Comparison of ENCODE assay signal across 8 cellular contexts in genomic region chr12:110689002-110689600, GRCh38. TPM values are rescaled to one million over a fixed set of nuclear protein-coding genes. Genes with fewer than 3 reads are reported as not detected.
DNase-seq lines count a peak whose midpoint lies in the region; ATAC-seq and TF ChIP-seq lines count a peak whose summit lies in the region.

Gene HVCN1, minus strand, starts transcription at chr12:110689115. Its CDS starts 5,870 bp downstream, at chr12:110683245.

- peak; percentile 27 for ATAC-seq in GM18868 (IDR thresholded peaks at IDR 0.05; ENCODE audit: unreplicated experiment)
- peak; percentile 25 for ATAC-seq in HG03354 (IDR thresholded peaks at IDR 0.05; ENCODE audit: poor library complexity, severe bottlenecking, unreplicated experiment)
- ATAC-seq in effector memory CD8-positive, alpha-beta T cell (replicated peaks), result peak; percentile 56
- peak; percentile 84 for ATAC-seq in mucosa of descending colon
- peak; percentile 63 for ATAC-seq in stimulated activated naive CD8-positive, alpha-beta T cell treated with anti-CD3 and anti-CD28 coated beads, Interleukin-15, amount 100 ng/mL, for 72 hours
- ATAC-seq in PC-3, result no peak

- no peak within 1 kb of the TSS for H2AFZ ChIP-seq in PC-3 (ENCODE audit: low read length)

- peak within 1 kb of the TSS; percentile 90 to 94 for H3K27ac Mint-ChIP-seq in effector memory CD8-positive, alpha-beta T cell
- H3K27ac Mint-ChIP-seq in stimulated activated naive CD8-positive, alpha-beta T cell treated with anti-CD3 and anti-CD28 coated beads, Interleukin-15, amount 100 ng/mL, for 72 hours, result peak within 1 kb of the TSS; percentile 88 to 97

- H3K79me2 ChIP-seq in PC-3 (ENCODE audit: low read length), result no peaks in the 10 kb centered on the region

- H3K36me3 Mint-ChIP-seq in effector memory CD8-positive, alpha-beta T cell (ENCODE audit: insufficient read depth), result peaks cover 3% of the 10 kb centered on the region

- intact Hi-C loops in mucosa of descending colon (cut with DNase I, micrococcal nuclease) (no loop called here), PC-3 (cut with micrococcal nuclease) (no loop called here)

- no peak within 1 kb of the TSS for H3K27ac ChIP-seq in PC-3 (ENCODE audit: low read length)

- no peaks in the 10 kb centered on the region for H3K9me3 ChIP-seq in mucosa of descending colon
- H3K9me3 ChIP-seq in PC-3 (ENCODE audit: low read length), result 0 out of 2 replicates have a peak, but pooled peaks cover 5% of the 10 kb centered on the region

- BruUV-seq in PC-3 (replicated peaks; lab: Mats Ljungman, UMichigan), result no TSS peak

- H3K27me3 Mint-ChIP-seq in effector memory CD8-positive, alpha-beta T cell, result no peaks in the 10 kb centered on the region
- H3K27me3 Mint-ChIP-seq in stimulated activated naive CD8-positive, alpha-beta T cell treated with anti-CD3 and anti-CD28 coated beads, Interleukin-15, amount 100 ng/mL, for 72 hours, result no peaks in the 10 kb centered on the region

- peak; percentile 52 for DNase-seq in activated CD4-positive, alpha-beta T cell treated with anti-CD3 and anti-CD28 coated beads for 48 hours
- DNase-seq in effector memory CD8-positive, alpha-beta T cell, result peak in 2 of 3 experiments; percentile 16 to 33
- DNase-seq in mucosa of descending colon (peak; percentile 42 to 83 (median 64)), PC-3 (no peak), COLO668 (lab: John Stamatoyannopoulos, UW; ENCODE audit: unreplicated experiment) (no peak)
- no peak for DNase-seq in stimulated activated naive CD8-positive, alpha-beta T cell treated with anti-CD3 and anti-CD28 coated beads, Interleukin-15, amount 100 ng/mL, for 72 hours

- no peaks in the 10 kb centered on the region for H3K36me3 ChIP-seq in mucosa of descending colon (ENCODE audit: low read depth)
- H3K36me3 ChIP-seq in PC-3 (ENCODE audit: low read depth, low read length), result no peaks in the 10 kb centered on the region

- H3K4me1 ChIP-seq in mucosa of descending colon (ENCODE audit: low read depth) (peaks cover 13% of the 10 kb centered on the region), PC-3 (ENCODE audit: insufficient read depth, low read length) (no peaks in the 10 kb centered on the region)

- no peaks in the 10 kb centered on the region for H4K20me1 ChIP-seq in PC-3 (ENCODE audit: low read length)

- POLR2A ChIA-PET in PC-3 (lab: Charles Lee; ENCODE audit: unreplicated experiment), result no interaction called here

- TF ChIP-seq CTCF in mucosa of descending colon (IDR thresholded peaks at IDR 0.05) (no peak), PC-3 (conservative IDR thresholded peaks at IDR 0.05; ENCODE audit: low read depth, low read length) (no peak)

- H3K4me3 ChIP-seq in mucosa of descending colon (peak within 1 kb of the TSS; percentile 14), PC-3 (ENCODE audit: low read length) (no peak within 1 kb of the TSS)

- no peaks in the 10 kb centered on the region for H3F3A ChIP-seq in PC-3 (ENCODE audit: low read length, unreplicated experiment)

- H3K4me2 ChIP-seq in PC-3 (ENCODE audit: low read length), result no peak within 1 kb of the TSS

- CTCF ChIA-PET in PC-3 (lab: Charles Lee), result no interaction called here

- H3K4me1 Mint-ChIP-seq in effector memory CD8-positive, alpha-beta T cell (ENCODE audit: low read depth in 2 of 2), result peaks cover 23 to 38% of the 10 kb centered on the region in 2 donors
- peaks cover 79% of the 10 kb centered on the region for H3K4me1 Mint-ChIP-seq in stimulated activated naive CD8-positive, alpha-beta T cell treated with anti-CD3 and anti-CD28 coated beads, Interleukin-15, amount 100 ng/mL, for 72 hours

- no peak within 1 kb of the TSS for H3K9ac ChIP-seq in PC-3 (ENCODE audit: low read length)

- H3K27me3 ChIP-seq in PC-3 (ENCODE audit: low read length), result peaks cover 16% of the 10 kb centered on the region

- no peaks in the 10 kb centered on the region for H3K9me3 Mint-ChIP-seq in effector memory CD8-positive, alpha-beta T cell
- peaks cover 0 to 7% of the 10 kb centered on the region in 2 donors for H3K9me3 Mint-ChIP-seq in stimulated activated naive CD8-positive, alpha-beta T cell treated with anti-CD3 and anti-CD28 coated beads, Interleukin-15, amount 100 ng/mL, for 72 hours

- peak within 1 kb of the TSS; percentile 96 to 97 for H3K4me3 Mint-ChIP-seq in effector memory CD8-positive, alpha-beta T cell
- H3K4me3 Mint-ChIP-seq in stimulated activated naive CD8-positive, alpha-beta T cell treated with anti-CD3 and anti-CD28 coated beads, Interleukin-15, amount 100 ng/mL, for 72 hours, result peak within 1 kb of the TSS; percentile 95 to 98

- H3K9me2 ChIP-seq in PC-3 (replicated peaks; ENCODE audit: low read length), result no peaks in the 10 kb centered on the region

RNA-seq across cellular contexts. Expression of gene HVCN1, which starts in this region (rescaled TPM):
- total RNA-seq in mucosa of descending colon (1 to 10 TPM; 1.6 to 5.6 (median 3.5) TPM), PC-3 (2014; rRNA removed) (2.2 and 3.3 TPM in 2 replicates)

Comparison
In these comparisons a context has a peak if more than half of its experiments do, and no peak if none do; other contexts are left out.
1. DNase-seq: peak in activated CD4-positive, alpha-beta T cell treated with anti-CD3 and anti-CD28 coated beads for 48 hours (single experiment), effector memory CD8-positive, alpha-beta T cell (2 of 3) and mucosa of descending colon (3 of 3); none in stimulated activated naive CD8-positive, alpha-beta T cell treated with anti-CD3 and anti-CD28 coated beads, Interleukin-15, amount 100 ng/mL, for 72 hours (0 of 2), PC-3 (single experiment) and COLO668 (single experiment).